8 cellular contexts compared by ENCODE assay signal in the genomic region with DNA sequence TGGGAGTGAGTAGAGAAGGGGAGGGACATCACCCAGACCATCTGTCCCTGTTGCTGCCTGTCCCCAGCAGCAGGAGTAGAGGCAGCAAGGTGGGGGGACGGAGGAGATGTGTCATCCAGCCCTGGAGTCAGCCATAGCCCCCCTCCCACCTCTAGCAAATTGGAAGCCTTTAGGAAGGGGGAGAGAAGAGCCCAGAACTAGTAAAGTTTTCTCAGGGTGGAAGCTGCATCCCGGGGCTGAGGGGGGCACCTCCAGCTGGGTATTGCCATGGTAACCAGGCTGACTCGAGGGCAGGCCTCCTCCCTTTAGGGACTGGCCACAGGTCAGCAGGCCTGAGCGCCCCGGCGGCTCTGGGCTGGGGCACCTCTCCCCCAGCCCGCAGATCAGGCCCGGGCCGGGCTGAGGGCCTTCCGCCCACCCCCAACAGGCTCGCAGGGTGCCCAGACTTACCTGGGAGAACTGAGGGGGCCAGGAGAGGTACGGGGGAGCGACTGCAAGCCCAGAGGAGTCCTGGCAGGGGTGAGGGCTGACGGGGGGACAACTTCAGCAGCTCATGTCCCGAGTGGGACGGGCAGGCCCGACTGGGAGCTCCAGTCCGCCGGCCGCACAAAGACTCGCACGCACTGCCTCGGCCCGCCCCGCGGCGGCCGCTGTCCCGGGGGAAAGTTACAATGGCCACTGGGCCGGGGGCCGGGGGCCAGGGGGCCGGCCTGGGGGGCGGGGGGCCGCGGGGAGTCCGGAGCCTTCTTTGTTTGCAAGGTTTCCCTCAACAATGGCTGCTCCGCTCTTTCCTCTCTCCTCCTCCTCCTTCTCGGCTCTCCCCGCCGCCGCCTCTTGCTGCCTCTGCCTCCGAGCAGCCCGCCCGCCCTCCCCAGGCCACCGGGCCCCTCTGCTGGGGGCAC. TPM values are rescaled to one million over a fixed set of nuclear protein-coding genes. Genes with fewer than 3 reads are reported as not detected.
DNase-seq lines count a peak whose midpoint lies in the region; ATAC-seq and TF ChIP-seq lines count a peak whose summit lies in the region.

No MANE protein-coding gene starts in this region.

- H3K27ac Mint-ChIP-seq in activated CD4-positive, alpha-beta memory T cell treated with anti-CD3 and anti-CD28 coated beads for 36 hours = peak overlapping the region; percentile 96
- peak overlapping the region; percentile 94 for H3K27ac Mint-ChIP-seq in osteocyte (ENCODE audit: unreplicated experiment)

- no peaks in the 10 kb centered on the region for H3K27me3 Mint-ChIP-seq in activated CD4-positive, alpha-beta memory T cell treated with anti-CD3 and anti-CD28 coated beads for 36 hours
- no peaks in the 10 kb centered on the region for H3K27me3 Mint-ChIP-seq in osteocyte (ENCODE audit: unreplicated experiment)

- POLR2A ChIA-PET in activated CD4-positive, alpha-beta memory T cell treated with anti-CD3 and anti-CD28 coated beads for 36 hours (lab: Charles Lee) = interaction anchor here (0.6 to 2.2 kb wide), 9 partner anchors 9 to 299 kb away, joined by 3 to 9 read pairs (median 4); partner anchors contain the start of genes NFKB2 and OGA

- peak overlapping the region; percentile 75 to 79 for H3K4me3 ChIP-seq in foreskin fibroblast (ENCODE audit: low read depth in 1 of 2, low read length in 2 of 2)

- DNase-seq in activated T-cell treated with anti-CD3 and anti-CD28 coated beads, Interleukin-2, amount 50 U/mL, for 1 hour = peak; percentile 32
- DNase-seq in activated T-cell treated with anti-CD3 and anti-CD28 coated beads for 4 hours = no peak
- DNase-seq in activated CD4-positive, alpha-beta memory T cell treated with anti-CD3 and anti-CD28 coated beads for 36 hours = peak; percentile 29
- DNase-seq in foreskin fibroblast = peak in 1 of 2 donors; percentile 57
- DNase-seq in osteocyte (ENCODE audit: extremely low spot score, unreplicated experiment) = no peak
- no peak for DNase-seq in posterior vena cava (ENCODE audit: low spot score)
- no peak for DNase-seq in ureter (ENCODE audit: low spot score)

- H3K4me1 Mint-ChIP-seq in activated CD4-positive, alpha-beta memory T cell treated with anti-CD3 and anti-CD28 coated beads for 36 hours (ENCODE audit: low read depth) = peaks cover 55% of the 10 kb centered on the region
- peaks cover 61% of the 10 kb centered on the region for H3K4me1 Mint-ChIP-seq in osteocyte (ENCODE audit: unreplicated experiment)

- H3K4me3 Mint-ChIP-seq in activated CD4-positive, alpha-beta memory T cell treated with anti-CD3 and anti-CD28 coated beads for 36 hours = peak overlapping the region; percentile 88
- H3K4me3 Mint-ChIP-seq in osteocyte (ENCODE audit: unreplicated experiment) = peak overlapping the region; percentile 87

- intact Hi-C loops in activated CD4-positive, alpha-beta memory T cell treated with anti-CD3 and anti-CD28 coated beads for 36 hours (cut with micrococcal nuclease) = no loop called here
- intact Hi-C loops in posterior vena cava (cut with DNase I) = no loop called here

- peaks cover 23% of the 10 kb centered on the region for H3K36me3 Mint-ChIP-seq in activated CD4-positive, alpha-beta memory T cell treated with anti-CD3 and anti-CD28 coated beads for 36 hours
- H3K36me3 Mint-ChIP-seq in osteocyte (ENCODE audit: unreplicated experiment) = peaks cover 24% of the 10 kb centered on the region

- TF ChIP-seq CTCF in foreskin fibroblast (IDR thresholded peaks at IDR 0.05; ENCODE audit: low read depth, low read length) (no peak), osteocyte (IDR thresholded peaks at IDR 0.05) (no peak)

- peak; percentile 17 for ATAC-seq in HG03175 (IDR thresholded peaks at IDR 0.05; ENCODE audit: unreplicated experiment)

- no peaks in the 10 kb centered on the region for H3K9me3 Mint-ChIP-seq in activated CD4-positive, alpha-beta memory T cell treated with anti-CD3 and anti-CD28 coated beads for 36 hours
- H3K9me3 Mint-ChIP-seq in osteocyte (ENCODE audit: unreplicated experiment) = no peaks in the 10 kb centered on the region

- CTCF ChIA-PET in activated CD4-positive, alpha-beta memory T cell treated with anti-CD3 and anti-CD28 coated beads for 36 hours (lab: Charles Lee) = interaction anchor here (1.0 to 2.8 kb wide), 7 partner anchors 18 to 807 kb away, joined by 3 to 13 read pairs (median 7); partner anchors contain the start of genes NOLC1 and PPRC1

RNA-seq across cellular contexts. Expression of gene LDB1, which starts 6.0 kb away (rescaled TPM):
- total RNA-seq in activated CD4-positive, alpha-beta memory T cell treated with anti-CD3 and anti-CD28 coated beads for 36 hours = 10 to 100 TPM; 48.1 to 48.8 TPM
- 112 and 114 TPM in 2 replicates for total RNA-seq in osteocyte
- 10 to 100 TPM; 28.9 to 32.7 TPM for total RNA-seq in posterior vena cava
- total RNA-seq in ureter = 82.4 TPM

RNA-seq across cellular contexts. Expression of gene PPRC1, which starts 18.6 kb away (rescaled TPM):
- total RNA-seq in activated CD4-positive, alpha-beta memory T cell treated with anti-CD3 and anti-CD28 coated beads for 36 hours = 10 to 100 TPM; 59.1 to 65.9 TPM
- total RNA-seq in osteocyte = 40.7 and 42.0 TPM in 2 replicates
- 10 to 100 TPM; 21.7 to 32.8 TPM for total RNA-seq in posterior vena cava
- 59.4 TPM for total RNA-seq in ureter

RNA-seq across cellular contexts. Expression of gene NOLC1, which starts 38.0 kb away (rescaled TPM):
- 100 to 1,000 TPM; 165 to 168 TPM for total RNA-seq in activated CD4-positive, alpha-beta memory T cell treated with anti-CD3 and anti-CD28 coated beads for 36 hours
- 46.0 and 48.2 TPM in 2 replicates for total RNA-seq in osteocyte
- 10 to 100 TPM; 32.6 to 38.6 TPM for total RNA-seq in posterior vena cava
- total RNA-seq in ureter = 92.1 TPM

RNA-seq across cellular contexts. Expression of gene HPS6, which starts 49.1 kb away (rescaled TPM):
- total RNA-seq in activated CD4-positive, alpha-beta memory T cell treated with anti-CD3 and anti-CD28 coated beads for 36 hours = 10 to 100 TPM; 22.3 TPM
- total RNA-seq in osteocyte (21.5 and 22.2 TPM in 2 replicates), posterior vena cava (10 to 100 TPM; 11.6 to 13.7 TPM), ureter (16.0 TPM)

RNA-seq across cellular contexts. Expression of gene ARMH3, which starts 58.2 kb away (rescaled TPM):
- total RNA-seq in activated CD4-positive, alpha-beta memory T cell treated with anti-CD3 and anti-CD28 coated beads for 36 hours = 10 to 100 TPM; 16.1 to 18.8 TPM
- total RNA-seq in osteocyte (27.8 and 28.8 TPM in 2 replicates), posterior vena cava (10 to 100 TPM; 19.6 to 22.3 TPM), ureter (26.5 TPM)

Comparison
In these comparisons a context has a peak if more than half of its experiments do, and no peak if none do; other contexts are left out.
1. DNase-seq: peak in activated T-cell treated with anti-CD3 and anti-CD28 coated beads, Interleukin-2, amount 50 U/mL, for 1 hour (single experiment) and activated CD4-positive, alpha-beta memory T cell treated with anti-CD3 and anti-CD28 coated beads for 36 hours (single experiment); none in activated T-cell treated with anti-CD3 and anti-CD28 coated beads for 4 hours (single experiment), osteocyte (single experiment), posterior vena cava (single experiment) and ureter (single experiment).